13 cellular contexts compared by ENCODE assay signal in the genomic region with DNA sequence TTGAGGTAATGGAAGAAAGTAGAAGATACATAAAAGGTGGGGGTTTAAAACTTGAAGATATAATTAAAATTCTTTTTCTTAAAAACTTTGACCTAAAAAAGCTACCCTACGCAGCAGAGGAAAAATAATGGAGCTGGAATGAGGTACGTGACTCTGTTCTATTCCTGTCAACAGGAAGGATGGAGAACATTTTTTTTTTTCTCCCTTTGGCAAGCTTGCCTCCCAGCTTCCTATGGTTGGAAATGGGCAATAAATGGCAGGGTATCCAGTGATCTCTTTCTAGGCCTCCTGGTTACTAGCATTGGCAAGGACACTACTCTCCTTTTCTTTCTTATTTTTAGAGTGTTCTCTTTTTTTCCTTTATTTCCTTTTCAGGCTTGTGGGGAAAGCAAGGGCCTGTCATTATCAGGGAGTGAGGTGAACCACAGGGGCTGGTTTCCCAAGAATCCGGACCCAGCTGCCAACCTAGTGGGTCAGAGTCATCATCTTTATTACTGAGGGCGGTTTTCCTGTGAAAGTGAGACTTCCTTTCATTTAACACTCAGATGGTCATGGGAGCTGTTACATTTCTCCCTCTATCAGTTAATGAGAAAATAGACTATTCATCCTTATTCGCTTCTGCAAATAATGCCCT.
A peak's percentile ranks its signal among the peaks of the same experiment; 100 is the strongest.
DNase-seq lines count a peak whose midpoint lies in the region; TF ChIP-seq lines count a peak whose summit lies in the region.
"Had no signal": no experiment of that assay in that cellular context is flagged by ENCODE, and none has a peak within 500 bp of the region (broad histone marks: within the 10 kb centered on the region; RNA-seq: fewer than 3 reads in every experiment).

No MANE protein-coding gene starts in this region.

- peaks cover 41% of the 10 kb centered on the region for H3K4me1 ChIP-seq in muscle layer of colon (ENCODE audit: insufficient read depth, low read length)
- H3K4me1 ChIP-seq: colonic mucosa had no signal

- no peak overlapping the region for H3K9ac ChIP-seq in muscle layer of colon (ENCODE audit: low read length)

- H3K4me3 ChIP-seq in muscle layer of colon (ENCODE audit: low read depth in 1 of 2, low read length in 2 of 2), result no peak overlapping the region
- H3K4me3 ChIP-seq in foreskin fibroblast (ENCODE audit: low read depth in 1 of 2, low read length in 2 of 2), result no peak overlapping the region
- no peak overlapping the region for H3K4me3 ChIP-seq in brain microvascular endothelial cell (ENCODE audit: low read depth, low read length)
- H3K4me3 ChIP-seq: colonic mucosa, hepatocyte had no signal

- H3K27me3 ChIP-seq in muscle layer of colon (ENCODE audit: control insufficient read depth in 1 of 2, insufficient read depth in 2 of 2, low read length in 2 of 2) (no peaks in the 10 kb centered on the region), brain microvascular endothelial cell (replicated peaks) (no peaks in the 10 kb centered on the region)
- H3K27me3 ChIP-seq: colonic mucosa, hepatocyte had no signal

- H3K36me3 ChIP-seq in muscle layer of colon (ENCODE audit: insufficient read depth, low read length), result no peaks in the 10 kb centered on the region
- H3K36me3 ChIP-seq in brain microvascular endothelial cell (replicated peaks), result no peaks in the 10 kb centered on the region
- H3K36me3 ChIP-seq: colonic mucosa had no signal

- DNase-seq in AG08395 (ENCODE audit: low spot score) (peak; percentile 38), M059J (ENCODE audit: low read depth) (peak; percentile 52), dermis microvascular lymphatic vessel endothelial cell (ENCODE audit: low read depth in 2 of 2) (peak; percentile 82 to 84), DMS 273 treated with DMSO at 0.1 percent for 48 hours (lab: John Stamatoyannopoulos, UW) (no peak), OCI-M2 (lab: John Stamatoyannopoulos, UW; ENCODE audit: unreplicated experiment) (no peak), foreskin fibroblast (no peak), brain microvascular endothelial cell (no peak)
- DNase-seq: activated CD4-positive, alpha-beta T cell treated with anti-CD3 and anti-CD28 coated beads for 1 hour; activated gamma-delta T cell; colonic mucosa; NCI-H446 treated with DMSO at 0.1 percent for 48 hours had no signal

- in situ Hi-C loops in brain microvascular endothelial cell (cut with HindIII; ENCODE audit: low pct_ligation_motif_present, low sequenced_read_pairs), result no loop called here

- no peaks in the 10 kb centered on the region for H3K9me3 ChIP-seq in muscle layer of colon (ENCODE audit: low read length)
- H3K9me3 ChIP-seq: colonic mucosa had no signal

- peak overlapping the region; percentile 53 for H3K27ac ChIP-seq in muscle layer of colon (ENCODE audit: low read depth, low read length)
- no peak overlapping the region for H3K27ac ChIP-seq in brain microvascular endothelial cell
- H3K27ac ChIP-seq: colonic mucosa, hepatocyte had no signal

- TF ChIP-seq CTCF in foreskin fibroblast (IDR thresholded peaks at IDR 0.05; ENCODE audit: low read depth, low read length) (no peak), brain microvascular endothelial cell (IDR thresholded peaks at IDR 0.05; ENCODE audit: low read depth, low read length, missing control alignments) (no peak)

Comparison
In these comparisons a context has a peak if more than half of its experiments do, and no peak if none do; other contexts are left out.
1. DNase-seq: peak in AG08395 (single experiment), M059J (single experiment) and dermis microvascular lymphatic vessel endothelial cell (2 of 2); none in DMS 273 treated with DMSO at 0.1 percent for 48 hours (single experiment), OCI-M2 (single experiment), foreskin fibroblast (0 of 2) and brain microvascular endothelial cell (single experiment).